Comparison of ENCODE assay signal across 7 cellular contexts in the genomic region with DNA sequence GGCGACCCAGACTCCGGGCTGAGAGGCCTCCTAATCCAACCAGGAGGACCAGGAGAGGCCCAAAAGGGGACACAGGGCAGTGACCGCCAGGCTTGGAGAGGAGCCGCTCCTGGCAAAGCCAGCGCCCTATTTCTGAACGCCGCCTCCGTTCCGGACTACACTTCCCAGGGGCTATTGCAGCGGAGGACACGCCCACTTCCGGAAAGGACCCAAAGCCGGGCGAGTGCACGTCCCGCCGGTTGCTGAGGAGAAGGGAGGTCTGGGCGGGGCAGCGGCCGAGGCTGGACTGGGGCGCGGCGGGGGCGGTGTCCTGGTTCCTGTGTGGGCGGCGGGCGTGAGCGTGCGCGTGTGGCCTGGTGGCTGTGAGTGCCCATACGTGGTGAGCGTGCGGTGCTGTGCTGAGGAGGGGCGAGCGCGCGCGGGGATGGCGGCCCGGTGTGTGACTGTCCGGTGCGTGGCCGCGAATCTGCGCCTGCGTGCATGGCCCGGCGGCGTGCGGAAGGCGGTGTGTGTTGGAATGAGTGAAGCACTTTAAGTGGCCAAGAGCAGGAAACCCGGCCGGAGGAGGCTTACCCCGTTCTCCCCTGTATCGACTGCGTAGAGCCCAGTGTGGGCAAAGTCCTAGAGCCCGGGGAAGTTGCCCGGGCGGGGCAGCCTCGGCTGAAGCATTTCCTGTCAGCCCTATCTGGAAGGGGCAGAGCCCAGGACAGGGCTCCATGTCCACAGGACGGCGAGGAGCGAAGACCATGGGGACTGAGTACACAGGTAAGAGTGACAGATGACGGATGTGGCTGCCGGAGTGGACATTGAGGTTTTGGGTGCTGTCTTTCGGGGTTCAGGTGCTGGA. TPM values are rescaled to one million over a fixed set of nuclear protein-coding genes. Genes with fewer than 3 reads are reported as not detected.
DNase-seq lines count a peak whose midpoint lies in the region; ATAC-seq, FAIRE-seq and TF ChIP-seq lines count a peak whose summit lies in the region.

A gene (plus strand): TSS at position 195 of the 847 bp plus-strand sequence. CDS start 2,844 bp downstream, outside the sequence.

- ATAC-seq in HG02943 (IDR thresholded peaks at IDR 0.05; ENCODE audit: low read depth, unreplicated experiment) = peak; percentile 97
- ATAC-seq in activated CD4-positive, alpha-beta T cell treated with anti-CD3 and anti-CD28 coated beads for 36 hours = peak; percentile 97

- H3K4me3 Mint-ChIP-seq in activated CD4-positive, alpha-beta T cell treated with anti-CD3 and anti-CD28 coated beads for 36 hours = peak within 1 kb of the TSS; percentile 88

- no peaks in the 10 kb centered on the region for H3K27me3 Mint-ChIP-seq in activated CD4-positive, alpha-beta T cell treated with anti-CD3 and anti-CD28 coated beads for 36 hours

- H3K4me3 ChIP-seq in choroid plexus epithelial cell (ENCODE audit: low read depth, low read length) = peak within 1 kb of the TSS; percentile 98
- peak within 1 kb of the TSS; percentile 95 for H3K4me3 ChIP-seq in kidney epithelial cell (ENCODE audit: low read depth, low read length)

- peaks cover 70% of the 10 kb centered on the region for H3K36me3 Mint-ChIP-seq in activated CD4-positive, alpha-beta T cell treated with anti-CD3 and anti-CD28 coated beads for 36 hours (ENCODE audit: low read depth)

- intact Hi-C loops in activated CD4-positive, alpha-beta T cell treated with anti-CD3 and anti-CD28 coated beads for 36 hours (cut with DNase I, micrococcal nuclease) = loop anchor here (1.0 to 2.0 kb wide), 9 partner anchors 28 to 426 kb away; a partner anchor contains a TSS

- POLR2A ChIA-PET in activated CD4-positive, alpha-beta T cell treated with anti-CD3 and anti-CD28 coated beads for 36 hours (lab: Charles Lee) = no interaction called here

- DNase-seq in GM18507 (ENCODE audit: extremely low spot score, insufficient read length, low read depth) (peak; percentile 73), NCI-H2196 (lab: John Stamatoyannopoulos, UW; ENCODE audit: unreplicated experiment) (peak; percentile 92), choroid plexus epithelial cell (ENCODE audit: low read depth) (peak; percentile 93), kidney epithelial cell (ENCODE audit: low read depth) (peak; percentile 58)
- peak; percentile 94 for DNase-seq in activated CD4-positive, alpha-beta T cell treated with anti-CD3 and anti-CD28 coated beads for 36 hours
- DNase-seq in stimulated activated CD4-positive, alpha-beta T cell treated with anti-CD3 and anti-CD28 coated beads, Interleukin-15, amount 100 ng/mL, for 1 hour (ENCODE audit: low read depth in 1 of 2, low spot score in 1 of 2) = peak; percentile 73

- no peaks in the 10 kb centered on the region for H3K27me3 ChIP-seq in kidney epithelial cell (ENCODE audit: control insufficient read depth, insufficient read depth, low read length)

- CTCF ChIA-PET in activated CD4-positive, alpha-beta T cell treated with anti-CD3 and anti-CD28 coated beads for 36 hours (lab: Charles Lee) = interaction anchor here (0.7 kb wide), 1 partner anchor 40 kb away, joined by 3 read pairs; no protein-coding TSS in a partner anchor

- H3K9me3 Mint-ChIP-seq in activated CD4-positive, alpha-beta T cell treated with anti-CD3 and anti-CD28 coated beads for 36 hours (ENCODE audit: low read depth) = peaks cover 47% of the 10 kb centered on the region

- FAIRE-seq in GM18507 (lab: Jason Lieb, UNC) = peak; percentile 89

- TF ChIP-seq CTCF in choroid plexus epithelial cell (conservative IDR thresholded peaks at IDR 0.05; ENCODE audit: low read depth, low read length) (no peak), kidney epithelial cell (IDR thresholded peaks at IDR 0.05; ENCODE audit: insufficient read depth, low read length, poor library complexity, severe bottlenecking) (no peak)

- peaks cover 16% of the 10 kb centered on the region for H3K4me1 Mint-ChIP-seq in activated CD4-positive, alpha-beta T cell treated with anti-CD3 and anti-CD28 coated beads for 36 hours

- H3K36me3 ChIP-seq in kidney epithelial cell (ENCODE audit: control insufficient read depth, insufficient read depth, low read length) = peaks cover 2% of the 10 kb centered on the region

- peak within 1 kb of the TSS; percentile 92 for H3K27ac Mint-ChIP-seq in activated CD4-positive, alpha-beta T cell treated with anti-CD3 and anti-CD28 coated beads for 36 hours

RNA-seq across cellular contexts. Expression of the gene that starts here (rescaled TPM):
- 1 to 10 TPM; 5.0 to 5.6 TPM for total RNA-seq in activated CD4-positive, alpha-beta T cell treated with anti-CD3 and anti-CD28 coated beads for 36 hours
- total RNA-seq in kidney epithelial cell = 2.9 and 4.3 TPM in 2 replicates

Comparison
In these comparisons a context has a peak if more than half of its experiments do, and no peak if none do; other contexts are left out.
1. Peak in every context shown above with its lines: DNase-seq, ATAC-seq and H3K4me3 ChIP-seq.